Comparison of ENCODE assay signal across 1 cellular context in the genomic region with DNA sequence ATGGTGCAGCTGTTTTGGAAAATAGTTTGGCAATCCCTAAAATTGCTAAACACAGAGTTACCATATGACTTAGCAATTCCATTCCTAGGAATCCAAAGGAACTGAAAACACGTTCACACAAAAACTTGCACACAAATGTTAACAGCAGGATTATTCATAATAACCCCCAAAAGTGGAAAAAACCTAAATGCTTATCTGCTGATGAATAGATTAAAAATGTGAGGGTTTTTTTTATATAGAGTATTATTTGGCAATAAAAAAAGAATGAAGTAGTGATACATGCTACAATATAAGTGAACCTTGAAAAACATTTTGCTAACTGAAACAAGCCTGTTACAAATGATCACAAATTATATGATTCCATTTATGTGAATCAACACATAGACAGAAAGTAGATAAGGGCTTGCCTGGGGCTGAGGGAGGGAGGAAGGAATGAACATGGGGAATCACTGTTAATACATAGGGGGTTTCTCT.
TF ChIP-seq lines count a peak whose summit lies in the region.

No MANE protein-coding gene starts in this region.

TF ChIP-seq in H1, 55 proteins besides CTCF, POLR2A, EP300 and RAD21:
- TF ChIP-seq CTBP2 (IDR thresholded peaks at IDR 0.05; ENCODE audit: borderline replicate concordance, insufficient read depth, insufficient read length, low read length) (no peak), ASH2L (IDR thresholded peaks at IDR 0.05; ENCODE audit: low read length) (no peak), CEBPB (IDR thresholded peaks at IDR 0.05; ENCODE audit: low read depth, low read length) (no peak), JUND (IDR thresholded peaks at IDR 0.05; ENCODE audit: low read length) (no peak), KDM5A (IDR thresholded peaks at IDR 0.05; ENCODE audit: low read length) (no peak), GABPA (IDR thresholded peaks at IDR 0.05; ENCODE audit: borderline replicate concordance, insufficient read depth, low read length) (no peak), SIRT6 (IDR thresholded peaks at IDR 0.05; ENCODE audit: low read length) (no peak), HDAC6 (IDR thresholded peaks at IDR 0.05; ENCODE audit: low read depth, low read length) (no peak), POU5F1 (IDR thresholded peaks at IDR 0.05; ENCODE audit: low read depth, low read length) (no peak), BCL11A (IDR thresholded peaks at IDR 0.05; ENCODE audit: low read depth in 2 of 2, low read length in 2 of 2) (no peak), TAF1 (IDR thresholded peaks at IDR 0.05; ENCODE audit: low read depth, low read length) (no peak), EZH2 (IDR thresholded peaks at IDR 0.05; ENCODE audit: low read depth, low read length, severe bottlenecking) (no peak), TAF7 (optimal IDR thresholded peaks at IDR 0.05; ENCODE audit: borderline replicate concordance, low read depth, low read length) (no peak), CBX8 (IDR thresholded peaks at IDR 0.05; ENCODE audit: borderline replicate concordance, low read depth, low read length) (no peak), GTF2F1 (IDR thresholded peaks at IDR 0.05; ENCODE audit: borderline replicate concordance, low read depth, low read length) (no peak)
- TF ChIP-seq, protein P1, sequence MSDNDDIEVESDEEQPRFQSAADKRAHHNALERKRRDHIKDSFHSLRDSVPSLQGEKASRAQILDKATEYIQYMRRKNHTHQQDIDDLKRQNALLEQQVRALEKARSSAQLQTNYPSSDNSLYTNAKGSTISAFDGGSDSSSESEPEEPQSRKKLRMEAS (IDR thresholded peaks at IDR 0.05) = no peak
